ENCODE assay signal across 8 cellular contexts in the genomic region with DNA sequence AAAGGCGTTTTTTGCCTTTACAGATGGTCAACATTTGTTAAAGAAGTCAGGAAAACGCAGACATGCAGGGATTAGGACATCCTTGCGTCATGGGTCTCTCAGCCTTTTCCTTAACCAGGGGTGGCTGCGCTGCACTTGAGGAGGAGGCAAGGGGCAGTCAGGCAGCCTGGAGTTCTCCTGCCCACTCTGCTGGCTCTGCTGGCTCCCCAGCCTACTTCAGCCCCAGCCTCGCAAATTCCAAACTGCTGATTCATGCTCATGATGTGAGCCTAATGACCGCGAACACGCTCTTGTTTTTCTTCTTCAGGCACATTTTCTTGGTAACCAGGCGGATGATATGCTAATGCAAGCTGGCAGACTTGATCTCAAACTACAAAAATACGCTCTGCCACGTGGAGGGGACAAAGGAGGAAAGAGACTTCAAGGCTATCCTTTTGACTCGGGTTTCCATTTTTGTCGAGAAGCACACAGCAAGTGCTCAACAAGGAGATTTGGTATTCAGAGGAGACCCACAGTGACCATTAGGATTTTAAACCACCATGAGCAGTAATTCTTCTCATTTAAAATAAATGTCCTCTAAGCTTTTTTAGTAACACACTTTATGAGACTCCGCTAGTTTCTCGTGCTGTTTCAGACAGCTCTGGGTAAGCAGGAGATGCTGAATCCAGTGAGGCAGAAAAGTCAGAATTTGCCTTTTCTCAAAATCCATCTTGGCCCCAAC.
DNase-seq lines count a peak whose midpoint lies in the region; ATAC-seq and TF ChIP-seq lines count a peak whose summit lies in the region.

No MANE protein-coding gene starts in this region.

- no peak overlapping the region for H3K4me3 Mint-ChIP-seq in activated T-helper 2 cell treated with anti-CD3 and anti-CD28 coated beads, Interferon-gamma antibody, Interleukin-2, Interleukin-4, amounts not matched to agents 10 μg/mL and 5 μg/mL and 100 μg/mL, durations not matched to agents 14 hours and 24 hours and 36 hours (ENCODE audit: low read depth)

- peak overlapping the region; percentile 10 for H3K27ac Mint-ChIP-seq in activated T-helper 2 cell treated with anti-CD3 and anti-CD28 coated beads, Interferon-gamma antibody, Interleukin-2, Interleukin-4, amounts not matched to agents 10 μg/mL and 5 μg/mL and 100 μg/mL, durations not matched to agents 14 hours and 24 hours and 36 hours

- ATAC-seq in omental fat pad (ENCODE audit: low FRiP score) (peak; percentile 91), GM18861 (IDR thresholded peaks at IDR 0.05; ENCODE audit: unreplicated experiment) (no peak), GM19395 (IDR thresholded peaks at IDR 0.05; ENCODE audit: unreplicated experiment) (no peak)

- intact Hi-C loops in activated T-helper 2 cell treated with anti-CD3 and anti-CD28 coated beads, Interferon-gamma antibody, Interleukin-2, Interleukin-4, amounts not matched to agents 10 μg/mL and 5 μg/mL and 100 μg/mL, durations not matched to agents 14 hours and 24 hours and 36 hours (cut with micrococcal nuclease) = loop anchor here (5.0 kb wide), 1 partner anchor 37 kb away; no protein-coding TSS in a partner anchor
- intact Hi-C loops in head of caudate nucleus (cut with DNase I) = no loop called here

- TF ChIP-seq CTCF in omental fat pad (IDR thresholded peaks at IDR 0.05) = no peak

- H3K36me3 Mint-ChIP-seq in activated T-helper 2 cell treated with anti-CD3 and anti-CD28 coated beads, Interferon-gamma antibody, Interleukin-2, Interleukin-4, amounts not matched to agents 10 μg/mL and 5 μg/mL and 100 μg/mL, durations not matched to agents 14 hours and 24 hours and 36 hours (ENCODE audit: low read depth) = peaks cover 3% of the 10 kb centered on the region

- H3K27me3 Mint-ChIP-seq in activated T-helper 2 cell treated with anti-CD3 and anti-CD28 coated beads, Interferon-gamma antibody, Interleukin-2, Interleukin-4, amounts not matched to agents 10 μg/mL and 5 μg/mL and 100 μg/mL, durations not matched to agents 14 hours and 24 hours and 36 hours (ENCODE audit: low read depth) = no peaks in the 10 kb centered on the region

- peak; percentile 89 for DNase-seq in AG20443 (ENCODE audit: low spot score)
- DNase-seq in HuH-7 (ENCODE audit: low spot score) = peak; percentile 10
- no peak for DNase-seq in activated T-helper 2 cell treated with anti-CD3 and anti-CD28 coated beads, Interferon-gamma antibody, Interleukin-2, Interleukin-4, amounts not matched to agents 10 μg/mL and 5 μg/mL and 100 μg/mL, durations not matched to agents 14 hours and 24 hours and 36 hours (ENCODE audit: low spot score)
- DNase-seq in head of caudate nucleus = peak in 31 of 42 donors; percentile 7 to 71 (median 35)
- peak; percentile 57 for DNase-seq in omental fat pad (ENCODE audit: low spot score)
- DNase-seq in D341Med (ENCODE audit: low spot score) = no peak

- peaks cover 24% of the 10 kb centered on the region for H3K4me1 Mint-ChIP-seq in activated T-helper 2 cell treated with anti-CD3 and anti-CD28 coated beads, Interferon-gamma antibody, Interleukin-2, Interleukin-4, amounts not matched to agents 10 μg/mL and 5 μg/mL and 100 μg/mL, durations not matched to agents 14 hours and 24 hours and 36 hours (ENCODE audit: low read depth)

- peaks cover 5% of the 10 kb centered on the region for H3K9me3 Mint-ChIP-seq in activated T-helper 2 cell treated with anti-CD3 and anti-CD28 coated beads, Interferon-gamma antibody, Interleukin-2, Interleukin-4, amounts not matched to agents 10 μg/mL and 5 μg/mL and 100 μg/mL, durations not matched to agents 14 hours and 24 hours and 36 hours

Comparison
In these comparisons a context has a peak if more than half of its experiments do, and no peak if none do; other contexts are left out.
1. DNase-seq: peak in AG20443 (single experiment), HuH-7 (single experiment), head of caudate nucleus (31 of 42) and omental fat pad (single experiment); none in activated T-helper 2 cell treated with anti-CD3 and anti-CD28 coated beads, Interferon-gamma antibody, Interleukin-2, Interleukin-4, amounts not matched to agents 10 μg/mL and 5 μg/mL and 100 μg/mL, durations not matched to agents 14 hours and 24 hours and 36 hours (single experiment) and D341Med (single experiment).